Comparison of ENCODE assay signal across 33 cellular contexts in genomic region chr17:17215575-17215974, GRCh38.
"Had no signal": no experiment of that assay in that cellular context is flagged by ENCODE, and none has a peak within 500 bp of the region (broad histone marks: within the 10 kb centered on the region; RNA-seq: fewer than 3 reads in every experiment).

No MANE protein-coding gene starts in this region.

- H3K27me3 ChIP-seq: ascending aorta, cardiac muscle cell, Peyer's patch had no signal

- DNase-seq: activated CD4-positive, alpha-beta T cell treated with anti-CD3 and anti-CD28 coated beads for 36 hours; activated CD4-positive, alpha-beta T cell treated with anti-CD3 and anti-CD28 coated beads, Interleukin-2, amount 10 ng/mL, durations not matched to agents 7 days and 5 days; activated CD4-positive, alpha-beta T cell treated with anti-CD3 and anti-CD28 coated beads, Interleukin-2, amount 50 U/mL, for 48 hours; activated CD8-positive, alpha-beta T cell treated with anti-CD3 and anti-CD28 coated beads, Interleukin-2, amount 10 ng/mL, durations not matched to agents 7 days and 5 days; activated gamma-delta T cell; activated naive CD4-positive, alpha-beta T cell treated with Interleukin-2 at 50 U/mL for 16 hours; activated naive CD8-positive, alpha-beta T cell treated with anti-CD3 and anti-CD28 coated beads, Interleukin-2, amount 10 ng/mL, durations not matched to agents 7 days and 5 days; amygdala; Kasumi-1; KG1; MM.1S; MV-4-11; NCI-H1092; NCI-H1436 treated with DMSO at 0.1 percent for 48 hours; NCI-H187; NCI-H2029 treated with DMSO at 0.1 percent for 48 hours; NCI-H2107; NCI-H2171; NCI-H510A; NCI-H526; NCI-H748 treated with DMSO at 0.1 percent for 48 hours; NK-92 treated with Interleukin-12 subunit alpha and Interleukin-12 subunit beta, amount 100 ng/mL, for 24 hours; PC-3; Peyer's patch; Right ventricle myocardium superior; SW 1271 had no signal

- H3K9me3 Mint-ChIP-seq: activated CD4-positive, alpha-beta T cell treated with anti-CD3 and anti-CD28 coated beads, Interleukin-2, amount 10 ng/mL, durations not matched to agents 7 days and 5 days; activated naive CD4-positive, alpha-beta T cell treated with anti-CD3 and anti-CD28 coated beads, Interleukin-2, amount 50 U/mL, for 24 hours; activated naive CD8-positive, alpha-beta T cell treated with anti-CD3 and anti-CD28 coated beads, Interleukin-2, amount 10 ng/mL, durations not matched to agents 7 days and 5 days; activated T-helper 2 cell treated with anti-CD3 and anti-CD28 coated beads, Interferon-gamma antibody, Interleukin-2, Interleukin-4, amounts not matched to agents 10 μg/mL and 5 μg/mL and 100 μg/mL, durations not matched to agents 14 hours and 24 hours and 36 hours; central memory CD8-positive, alpha-beta T cell; T-helper 1 cell treated with Interleukin-12 subunit alpha and Interleukin-12 subunit beta and Interleukin-4 antibody, amounts not matched to agents 30 μg/mL and 1 μg/mL, for 36 hours; T-helper 2 cell treated with Interferon-gamma antibody and Interleukin-4, amounts not matched to agents 5 μg/mL and 100 μg/mL, for 36 hours had no signal

- H3K27me3 Mint-ChIP-seq: activated CD4-positive, alpha-beta T cell treated with anti-CD3 and anti-CD28 coated beads for 36 hours; activated CD4-positive, alpha-beta T cell treated with anti-CD3 and anti-CD28 coated beads, Interleukin-2, amount 10 ng/mL, durations not matched to agents 7 days and 5 days; activated naive CD4-positive, alpha-beta T cell treated with anti-CD3 and anti-CD28 coated beads, Interleukin-2, amount 50 U/mL, for 24 hours; activated naive CD8-positive, alpha-beta T cell treated with anti-CD3 and anti-CD28 coated beads, Interleukin-2, amount 10 ng/mL, durations not matched to agents 7 days and 5 days; central memory CD8-positive, alpha-beta T cell had no signal

- H3K4me3 ChIP-seq: ascending aorta, cardiac muscle cell, Peyer's patch had no signal

- H3K27ac Mint-ChIP-seq: activated CD4-positive, alpha-beta T cell treated with anti-CD3 and anti-CD28 coated beads for 36 hours; activated CD4-positive, alpha-beta T cell treated with anti-CD3 and anti-CD28 coated beads, Interleukin-2, amount 10 ng/mL, durations not matched to agents 7 days and 5 days; activated naive CD4-positive, alpha-beta T cell treated with anti-CD3 and anti-CD28 coated beads, Interleukin-2, amount 50 U/mL, for 24 hours; activated naive CD8-positive, alpha-beta T cell treated with anti-CD3 and anti-CD28 coated beads, Interleukin-2, amount 10 ng/mL, durations not matched to agents 7 days and 5 days; activated T-helper 2 cell treated with anti-CD3 and anti-CD28 coated beads, Interferon-gamma antibody, Interleukin-2, Interleukin-4, amounts not matched to agents 10 μg/mL and 5 μg/mL and 100 μg/mL, durations not matched to agents 14 hours and 24 hours and 36 hours; T-helper 1 cell treated with Interleukin-12 subunit alpha and Interleukin-12 subunit beta and Interleukin-4 antibody, amounts not matched to agents 30 μg/mL and 1 μg/mL, for 36 hours; T-helper 2 cell treated with Interferon-gamma antibody and Interleukin-4, amounts not matched to agents 5 μg/mL and 100 μg/mL, for 36 hours had no signal

- ATAC-seq: activated CD4-positive, alpha-beta T cell treated with anti-CD3 and anti-CD28 coated beads for 36 hours; activated CD8-positive, alpha-beta T cell treated with anti-CD3 and anti-CD28 coated beads, Interleukin-2, amount 10 ng/mL, durations not matched to agents 7 days and 5 days; PC-3 had no signal

- H3K4me3 Mint-ChIP-seq: activated CD4-positive, alpha-beta T cell treated with anti-CD3 and anti-CD28 coated beads for 36 hours; activated CD4-positive, alpha-beta T cell treated with anti-CD3 and anti-CD28 coated beads, Interleukin-2, amount 10 ng/mL, durations not matched to agents 7 days and 5 days; activated CD8-positive, alpha-beta T cell treated with anti-CD3 and anti-CD28 coated beads, Interleukin-2, amount 10 ng/mL, durations not matched to agents 7 days and 5 days; activated naive CD4-positive, alpha-beta T cell treated with anti-CD3 and anti-CD28 coated beads, Interleukin-2, amount 50 U/mL, for 24 hours; activated naive CD8-positive, alpha-beta T cell treated with anti-CD3 and anti-CD28 coated beads, Interleukin-2, amount 10 ng/mL, durations not matched to agents 7 days and 5 days; central memory CD8-positive, alpha-beta T cell; T-helper 1 cell treated with Interleukin-12 subunit alpha and Interleukin-12 subunit beta and Interleukin-4 antibody, amounts not matched to agents 30 μg/mL and 1 μg/mL, for 36 hours; T-helper 2 cell treated with Interferon-gamma antibody and Interleukin-4, amounts not matched to agents 5 μg/mL and 100 μg/mL, for 36 hours had no signal

- H3K4me1 Mint-ChIP-seq: activated CD4-positive, alpha-beta T cell treated with anti-CD3 and anti-CD28 coated beads for 36 hours; activated CD4-positive, alpha-beta T cell treated with anti-CD3 and anti-CD28 coated beads, Interleukin-2, amount 10 ng/mL, durations not matched to agents 7 days and 5 days; activated naive CD4-positive, alpha-beta T cell treated with anti-CD3 and anti-CD28 coated beads, Interleukin-2, amount 50 U/mL, for 24 hours; activated naive CD8-positive, alpha-beta T cell treated with anti-CD3 and anti-CD28 coated beads, Interleukin-2, amount 10 ng/mL, durations not matched to agents 7 days and 5 days; central memory CD8-positive, alpha-beta T cell had no signal

- H3K9me3 ChIP-seq: ascending aorta, Peyer's patch had no signal
